Comparison of ENCODE assay signal across 9 cellular contexts in genomic region chr11:32960553-32961164, GRCh38. TPM values are rescaled to one million over a fixed set of nuclear protein-coding genes. Genes with fewer than 3 reads are reported as not detected.
DNase-seq lines count a peak whose midpoint lies in the region; ATAC-seq and TF ChIP-seq lines count a peak whose summit lies in the region.
"Had no signal": no experiment of that assay in that cellular context is flagged by ENCODE, and none has a peak within 500 bp of the region (broad histone marks: within the 10 kb centered on the region; RNA-seq: fewer than 3 reads in every experiment).

No MANE protein-coding gene starts in this region.

- no peaks in the 10 kb centered on the region for H3K4me1 ChIP-seq in transverse colon

- H3K9me3 ChIP-seq in transverse colon = no peaks in the 10 kb centered on the region

- H3K4me3 ChIP-seq in NB4 (ENCODE audit: low read depth, low read length) (no peak overlapping the region), transverse colon (no peak overlapping the region)

- intact Hi-C loops in transverse colon (cut with DNase I; ENCODE audit: low total_unique reads) = no loop called here

- peak; percentile 40 for DNase-seq in NCI-H510A treated with DMSO at 0.1 percent for 48 hours (lab: John Stamatoyannopoulos, UW)
- DNase-seq in NCI-H510A (lab: John Stamatoyannopoulos, UW) = no peak
- DNase-seq in NB4 (ENCODE audit: low read depth) = peak; percentile 62
- no peak for DNase-seq in activated CD8-positive, alpha-beta T cell treated with anti-CD3 and anti-CD28 coated beads, Interleukin-2, amount 10 ng/mL, durations not matched to agents 7 days and 5 days
- peak; percentile 82 for DNase-seq in inferior parietal cortex (ENCODE audit: extremely low spot score)
- DNase-seq in transverse colon = no peak
- DNase-seq in activated CD4-positive, alpha-beta T cell treated with anti-CD3 and anti-CD28 coated beads, Interleukin-2, amount 50 U/mL, for 4 hours = no peak
- no peak for DNase-seq in UCSD-AML1 (lab: John Stamatoyannopoulos, UW; ENCODE audit: unreplicated experiment)

- H3K27me3 Mint-ChIP-seq in activated CD8-positive, alpha-beta T cell treated with anti-CD3 and anti-CD28 coated beads, Interleukin-2, amount 10 ng/mL, durations not matched to agents 7 days and 5 days (ENCODE audit: low read depth) = no peaks in the 10 kb centered on the region
- H3K27me3 Mint-ChIP-seq: activated naive CD4-positive, alpha-beta T cell treated with anti-CD3 and anti-CD28 coated beads, Interleukin-2, amount 50 U/mL, for 24 hours had no signal

- ATAC-seq in activated CD8-positive, alpha-beta T cell treated with anti-CD3 and anti-CD28 coated beads, Interleukin-2, amount 10 ng/mL, durations not matched to agents 7 days and 5 days = peak; percentile 57

- H3K4me1 Mint-ChIP-seq in activated CD8-positive, alpha-beta T cell treated with anti-CD3 and anti-CD28 coated beads, Interleukin-2, amount 10 ng/mL, durations not matched to agents 7 days and 5 days (ENCODE audit: low read depth) = no peaks in the 10 kb centered on the region

- POLR2A ChIA-PET in activated CD8-positive, alpha-beta T cell treated with anti-CD3 and anti-CD28 coated beads, Interleukin-2, amount 10 ng/mL, durations not matched to agents 7 days and 5 days (lab: Charles Lee) = no interaction called here

- no peak for TF ChIP-seq POLR2A in NB4 (IDR thresholded peaks at IDR 0.05; ENCODE audit: extremely low read depth, insufficient read length)
- no peak for TF ChIP-seq POLR2A in transverse colon (IDR thresholded peaks at IDR 0.05)

- H3K27me3 ChIP-seq in transverse colon = no peaks in the 10 kb centered on the region

- no peak overlapping the region for H3K4me3 Mint-ChIP-seq in activated CD8-positive, alpha-beta T cell treated with anti-CD3 and anti-CD28 coated beads, Interleukin-2, amount 10 ng/mL, durations not matched to agents 7 days and 5 days
- H3K4me3 Mint-ChIP-seq: activated naive CD4-positive, alpha-beta T cell treated with anti-CD3 and anti-CD28 coated beads, Interleukin-2, amount 50 U/mL, for 24 hours had no signal

- CTCF ChIA-PET in activated CD8-positive, alpha-beta T cell treated with anti-CD3 and anti-CD28 coated beads, Interleukin-2, amount 10 ng/mL, durations not matched to agents 7 days and 5 days (lab: Charles Lee) = interaction anchor here (0.9 to 7.8 kb wide), 5 partner anchors 12 to 105 kb away, joined by 3 to 76 read pairs (median 4); partner anchors contain the start of gene DEPDC7

- TF ChIP-seq CTCF in NB4 (IDR thresholded peaks at IDR 0.05; ENCODE audit: low read depth, low read length) (peak; percentile 45), transverse colon (IDR thresholded peaks at IDR 0.05) (peak; percentile 67 to 73 (median 71))

- in situ Hi-C loops in transverse colon (cut with MboI; ENCODE audit: low pct_ligation_motif_present in 1 of 4, low pct_unique_long_range_greater_than_20kb in 1 of 4, low sequenced_read_pairs in 3 of 4) = loop anchor here in 2 of 4 donors (10.0 to 25.0 kb wide), 2 partner anchors 104 to 377 kb away; no protein-coding TSS in a partner anchor

- H3K27ac Mint-ChIP-seq in activated CD8-positive, alpha-beta T cell treated with anti-CD3 and anti-CD28 coated beads, Interleukin-2, amount 10 ng/mL, durations not matched to agents 7 days and 5 days = no peak overlapping the region
- H3K27ac Mint-ChIP-seq: activated naive CD4-positive, alpha-beta T cell treated with anti-CD3 and anti-CD28 coated beads, Interleukin-2, amount 50 U/mL, for 24 hours had no signal

- no peak overlapping the region for H3K27ac ChIP-seq in transverse colon

- WGBS in transverse colon (ENCODE audit: low coverage in 1 of 2), 2 donors = 0 to 2% methylated on average over 1 of the region's 1 CpG

- peaks cover 12% of the 10 kb centered on the region for H3K36me3 Mint-ChIP-seq in activated CD8-positive, alpha-beta T cell treated with anti-CD3 and anti-CD28 coated beads, Interleukin-2, amount 10 ng/mL, durations not matched to agents 7 days and 5 days (ENCODE audit: low read depth)

- H3K36me3 ChIP-seq in transverse colon = peaks cover 0 to 12% (median 4%) of the 10 kb centered on the region in 4 donors

- TF ChIP-seq EP300 in transverse colon (IDR thresholded peaks at IDR 0.05; ENCODE audit: low read depth) = no peak

- no peaks in the 10 kb centered on the region for H3K9me3 Mint-ChIP-seq in activated CD8-positive, alpha-beta T cell treated with anti-CD3 and anti-CD28 coated beads, Interleukin-2, amount 10 ng/mL, durations not matched to agents 7 days and 5 days (ENCODE audit: insufficient read depth)
- H3K9me3 Mint-ChIP-seq: activated naive CD4-positive, alpha-beta T cell treated with anti-CD3 and anti-CD28 coated beads, Interleukin-2, amount 50 U/mL, for 24 hours had no signal

RNA-seq across cellular contexts. Expression of gene DEPDC7, which starts 55.0 kb away (rescaled TPM):
- total RNA-seq in activated CD8-positive, alpha-beta T cell treated with anti-CD3 and anti-CD28 coated beads, Interleukin-2, amount 10 ng/mL, durations not matched to agents 7 days and 5 days = 1 to 10 TPM; 1.2 to 2.8 TPM
- 10 to 100 TPM in 2 of 4 donors, 1 to 10 TPM in 2; 3.2 to 18.7 (median 11.5) TPM for total RNA-seq in transverse colon

Comparison
In these comparisons a context has a peak if more than half of its experiments do, and no peak if none do; other contexts are left out.
1. DNase-seq: peak in NCI-H510A treated with DMSO at 0.1 percent for 48 hours (single experiment), NB4 (single experiment) and inferior parietal cortex (single experiment); none in NCI-H510A (single experiment), activated CD8-positive, alpha-beta T cell treated with anti-CD3 and anti-CD28 coated beads, Interleukin-2, amount 10 ng/mL, durations not matched to agents 7 days and 5 days (single experiment), transverse colon (single experiment), activated CD4-positive, alpha-beta T cell treated with anti-CD3 and anti-CD28 coated beads, Interleukin-2, amount 50 U/mL, for 4 hours (0 of 2) and UCSD-AML1 (single experiment).